In the genomic region with DNA sequence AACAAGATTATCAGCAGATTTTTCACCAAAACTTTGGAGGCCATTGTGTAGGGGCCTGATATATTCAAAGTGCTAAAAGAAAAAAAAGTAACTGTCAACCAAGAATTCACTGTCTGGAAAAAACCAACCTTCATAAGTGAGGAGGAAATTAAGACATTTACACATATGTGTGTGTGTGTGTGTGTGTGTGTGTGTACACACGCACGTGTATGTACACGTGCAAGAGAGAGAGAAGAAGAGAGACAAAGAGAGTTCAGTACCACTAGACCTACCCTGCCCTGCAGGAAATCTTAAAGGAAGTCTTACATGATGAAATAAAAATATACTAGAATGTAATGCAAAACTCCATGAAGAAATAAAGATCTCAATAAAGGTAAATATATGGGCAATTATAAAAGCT, we compare ENCODE assay signal across 8 cellular contexts.
"Had no signal": no experiment of that assay in that cellular context is flagged by ENCODE, and none has a peak within 500 bp of the region (broad histone marks: within the 10 kb centered on the region; RNA-seq: fewer than 3 reads in every experiment).

No MANE protein-coding gene starts in this region.

- H3K27me3 Mint-ChIP-seq: IgD-negative memory B cell had no signal

- H3K27ac ChIP-seq: KMS-11 had no signal

- H3K4me2 ChIP-seq: KMS-11 had no signal

- H3K4me3 ChIP-seq: HAP-1 had no signal

- H3K36me3 ChIP-seq: HAP-1 had no signal

- H3K4me1 ChIP-seq: HAP-1 had no signal

- H3K4me1 Mint-ChIP-seq: IgD-negative memory B cell had no signal

- DNase-seq: GOT3, H7, HFFc6, KBM-7 had no signal

- H3K4me3 Mint-ChIP-seq: HFFc6, IgD-negative memory B cell had no signal

- H3K36me3 Mint-ChIP-seq: IgD-negative memory B cell had no signal

- H3K27ac Mint-ChIP-seq: HFFc6 had no signal

- ATAC-seq: HCT116 had no signal
